15 cellular contexts compared by ENCODE assay signal in the genomic region with DNA sequence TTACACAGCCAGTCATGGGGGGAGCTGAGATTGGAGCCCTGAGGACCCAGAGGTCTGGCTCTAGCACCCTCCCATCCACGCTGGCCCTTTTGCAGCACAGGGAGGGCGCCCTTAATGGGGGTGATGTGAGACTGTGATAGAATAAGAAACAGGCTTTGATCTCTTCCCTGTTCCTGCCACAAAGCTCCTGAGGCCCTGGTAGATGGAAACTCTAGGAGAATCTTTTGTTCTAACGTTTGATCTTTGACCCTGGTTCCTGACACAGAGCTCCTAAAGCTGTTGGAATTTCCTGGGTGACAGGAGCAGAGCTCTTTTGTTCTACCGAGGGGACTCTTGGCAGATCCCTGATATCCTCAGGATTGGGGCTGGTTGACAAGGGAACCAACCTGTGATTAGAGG. TPM values are rescaled to one million over a fixed set of nuclear protein-coding genes. Genes with fewer than 3 reads are reported as not detected.
A peak's percentile ranks its signal among the peaks of the same experiment; 100 is the strongest.
DNase-seq lines count a peak whose midpoint lies in the region; TF ChIP-seq lines count a peak whose summit lies in the region.
"Had no signal": no experiment of that assay in that cellular context is flagged by ENCODE, and none has a peak within 500 bp of the region (broad histone marks: within the 10 kb centered on the region; RNA-seq: fewer than 3 reads in every experiment).

No MANE protein-coding gene starts in this region.

- H3K4me1 Mint-ChIP-seq in endodermal cell = peaks cover 11% of the 10 kb centered on the region
- no peaks in the 10 kb centered on the region for H3K4me1 Mint-ChIP-seq in activated CD4-positive, alpha-beta T cell treated with anti-CD3 and anti-CD28 coated beads, Interleukin-2, amount 10 ng/mL, durations not matched to agents 24 days and 14 days

- intact Hi-C loops in posterior vena cava (cut with DNase I) = no loop called here
- intact Hi-C loops in activated CD4-positive, alpha-beta T cell treated with anti-CD3 and anti-CD28 coated beads, Interleukin-2, amount 10 ng/mL, durations not matched to agents 24 days and 14 days (cut with micrococcal nuclease) = no loop called here

- no peaks in the 10 kb centered on the region for H3K36me3 Mint-ChIP-seq in endodermal cell (ENCODE audit: low read depth)
- H3K36me3 Mint-ChIP-seq in activated CD4-positive, alpha-beta T cell treated with anti-CD3 and anti-CD28 coated beads, Interleukin-2, amount 10 ng/mL, durations not matched to agents 24 days and 14 days (ENCODE audit: low read depth) = no peaks in the 10 kb centered on the region

- peaks cover 14% of the 10 kb centered on the region for H3K27me3 ChIP-seq in BLaER1
- peaks cover 10% of the 10 kb centered on the region for H3K27me3 ChIP-seq in H7 (ENCODE audit: control insufficient read depth, insufficient read depth, low read length)
- H3K27me3 ChIP-seq in endodermal cell (ENCODE audit: control insufficient read depth, insufficient read depth, low read length, poor library complexity, severe bottlenecking) = peaks cover 15% of the 10 kb centered on the region
- H3K27me3 ChIP-seq in MG63 = peaks cover 5% of the 10 kb centered on the region; the same call in 1 of the 2 replicates

- POLR2A ChIA-PET in GM10248 (lab: Yijun Ruan, JAX) = no interaction called here

- H3K9ac ChIP-seq in BLaER1 (no peak overlapping the region), endodermal cell (ENCODE audit: extremely low read depth, low read length, poor library complexity, severe bottlenecking) (no peak overlapping the region)

- H3K27ac Mint-ChIP-seq in endodermal cell = peak overlapping the region; percentile 72
- no peak overlapping the region for H3K27ac Mint-ChIP-seq in activated CD4-positive, alpha-beta T cell treated with anti-CD3 and anti-CD28 coated beads, Interleukin-2, amount 10 ng/mL, durations not matched to agents 24 days and 14 days
- H3K27ac Mint-ChIP-seq: CD4-positive, alpha-beta T cell had no signal

- WGBS in endodermal cell (ENCODE audit: insufficient coverage in 1 of 2, insufficient read length in 1 of 2), 2 experiments = 60 to 65% methylated on average over 1 to 4 of the region's 4 CpGs

- no peaks in the 10 kb centered on the region for H3K9me3 Mint-ChIP-seq in endodermal cell
- H3K9me3 Mint-ChIP-seq in activated CD4-positive, alpha-beta T cell treated with anti-CD3 and anti-CD28 coated beads, Interleukin-2, amount 10 ng/mL, durations not matched to agents 24 days and 14 days = no peaks in the 10 kb centered on the region
- H3K9me3 Mint-ChIP-seq: CD4-positive, alpha-beta T cell had no signal

- TF ChIP-seq CTCF in endodermal cell (conservative IDR thresholded peaks at IDR 0.05) (no peak), GM10248 (IDR thresholded peaks at IDR 0.05; ENCODE audit: control extremely low read depth, extremely low read depth, low read depth, missing control alignments) (no peak)

- CTCF ChIA-PET in GM10248 (lab: Yijun Ruan, JAX) = interaction anchor here (0.7 to 2.1 kb wide), 6 partner anchors 9 to 1029 kb away, joined by 3 to 12 read pairs (median 4); no protein-coding TSS in a partner anchor

- H3K36me3 ChIP-seq in BLaER1 = no peaks in the 10 kb centered on the region
- no peaks in the 10 kb centered on the region for H3K36me3 ChIP-seq in H7 (replicated peaks; ENCODE audit: control insufficient read depth, insufficient read depth, low read length)
- H3K36me3 ChIP-seq in endodermal cell (ENCODE audit: control insufficient read depth, insufficient read depth, low read length) = no peaks in the 10 kb centered on the region
- H3K36me3 ChIP-seq in MG63 = no peaks in the 10 kb centered on the region

- peaks cover under 1% of the 10 kb centered on the region; the same call in 1 of the 2 replicates for H4K20me1 ChIP-seq in BLaER1

- no peak overlapping the region for H3K4me3 Mint-ChIP-seq in endodermal cell
- H3K4me3 Mint-ChIP-seq in activated CD4-positive, alpha-beta T cell treated with anti-CD3 and anti-CD28 coated beads, Interleukin-2, amount 10 ng/mL, durations not matched to agents 24 days and 14 days = no peak overlapping the region
- H3K4me3 Mint-ChIP-seq: CD4-positive, alpha-beta T cell had no signal

- H3K4me2 ChIP-seq in BLaER1 = peak overlapping the region; percentile 73

- peak; percentile 43 for DNase-seq in H7
- no peak for DNase-seq in endodermal cell
- peak; percentile 40 for DNase-seq in posterior vena cava (ENCODE audit: low spot score)
- DNase-seq in NCI-H1105 (lab: John Stamatoyannopoulos, UW) = no peak
- DNase-seq in MG63 = no peak
- DNase-seq in activated CD4-positive, alpha-beta T cell treated with anti-CD3 and anti-CD28 coated beads, Interleukin-2, amount 10 ng/mL, durations not matched to agents 24 days and 14 days = no peak
- DNase-seq in GM10248 (ENCODE audit: extremely low spot score) = no peak
- DNase-seq: 8988T; AML-193; C1 segment of cervical spinal cord; CD4-positive, alpha-beta T cell; DMS79 had no signal

- H3K4me1 ChIP-seq in BLaER1 (peaks cover 26% of the 10 kb centered on the region), endodermal cell (ENCODE audit: control insufficient read depth, insufficient read depth, low read length) (peaks cover 7% of the 10 kb centered on the region)

- H3K4me3 ChIP-seq in BLaER1 (no peak overlapping the region), H7 (ENCODE audit: insufficient read depth, low read depth, low read length) (no peak overlapping the region), endodermal cell (ENCODE audit: low read length) (no peak overlapping the region), MG63 (no peak overlapping the region)

- peaks cover 16% of the 10 kb centered on the region for H3K27me3 Mint-ChIP-seq in endodermal cell (ENCODE audit: insufficient read depth)
- H3K27me3 Mint-ChIP-seq in activated CD4-positive, alpha-beta T cell treated with anti-CD3 and anti-CD28 coated beads, Interleukin-2, amount 10 ng/mL, durations not matched to agents 24 days and 14 days = peaks cover 11% of the 10 kb centered on the region

- H3K27ac ChIP-seq in BLaER1 (no peak overlapping the region), endodermal cell (ENCODE audit: low read depth, low read length) (no peak overlapping the region)
- H3K27ac ChIP-seq: HL-60 had no signal

- no peaks in the 10 kb centered on the region for H3K9me3 ChIP-seq in BLaER1
- H3K9me3 ChIP-seq in endodermal cell (ENCODE audit: control insufficient read depth, low read length) = no peaks in the 10 kb centered on the region
- no peaks in the 10 kb centered on the region for H3K9me3 ChIP-seq in MG63

RNA-seq across cellular contexts. Expression of a gene that starts 1.2 kb away (rescaled TPM):
- total RNA-seq in H7 (2014; rRNA removed; shearing (Covaris generic)) = not detected in 2 replicates
- not detected for total RNA-seq in endodermal cell
- polyA plus RNA-seq in endodermal cell (2013, experiment 1 of 2) = not detected
- polyA plus RNA-seq in endodermal cell (2013, experiment 2 of 2) = not detected
- total RNA-seq in posterior vena cava = not detected
- total RNA-seq in MG63 (2014; rRNA removed; shearing (Covaris generic); ENCODE audit: low replicate concordance) = not detected in 2 replicates
- total RNA-seq in activated CD4-positive, alpha-beta T cell treated with anti-CD3 and anti-CD28 coated beads, Interleukin-2, amount 10 ng/mL, durations not matched to agents 24 days and 14 days = not detected in 2 replicates
- total RNA-seq: CD4-positive, alpha-beta T cell; H4 had no signal

RNA-seq across cellular contexts. Expression of a gene that starts 5.2 kb away (rescaled TPM):
- total RNA-seq in H7 (2014; rRNA removed; shearing (Covaris generic)) = 2.5 and 2.8 TPM in 2 replicates
- total RNA-seq in endodermal cell (1 to 10 TPM; 1.6 to 6.7 TPM), posterior vena cava (under 1 TPM; 0.86 to 0.88 TPM)
- polyA plus RNA-seq in endodermal cell (2013, experiment 1 of 2) = 0.64 TPM
- 0.37 TPM for polyA plus RNA-seq in endodermal cell (2013, experiment 2 of 2)
- total RNA-seq in MG63 (2014; rRNA removed; shearing (Covaris generic); ENCODE audit: low replicate concordance) = not detected in 2 replicates
- total RNA-seq in activated CD4-positive, alpha-beta T cell treated with anti-CD3 and anti-CD28 coated beads, Interleukin-2, amount 10 ng/mL, durations not matched to agents 24 days and 14 days = not detected in 2 replicates
- total RNA-seq: CD4-positive, alpha-beta T cell had no signal

RNA-seq across cellular contexts. Expression of a gene that starts 40.0 kb away (rescaled TPM):
- total RNA-seq in H7 (2014; rRNA removed; shearing (Covaris generic)) = not detected in 2 replicates
- total RNA-seq in endodermal cell = not detected
- not detected for polyA plus RNA-seq in endodermal cell (2013, experiment 1 of 2)
- not detected for polyA plus RNA-seq in endodermal cell (2013, experiment 2 of 2)
- total RNA-seq in posterior vena cava = not detected
- not detected in 2 replicates for total RNA-seq in MG63 (2014; rRNA removed; shearing (Covaris generic); ENCODE audit: low replicate concordance)
- not detected in 2 replicates for total RNA-seq in activated CD4-positive, alpha-beta T cell treated with anti-CD3 and anti-CD28 coated beads, Interleukin-2, amount 10 ng/mL, durations not matched to agents 24 days and 14 days
- total RNA-seq: CD4-positive, alpha-beta T cell; H4 had no signal

RNA-seq across cellular contexts. Expression of a gene that starts 43.1 kb away (rescaled TPM):
- total RNA-seq in H7 (2014; rRNA removed; shearing (Covaris generic)) = 27.2 and 33.2 TPM in 2 replicates
- total RNA-seq in endodermal cell = 10 to 100 TPM; 30.5 to 31.6 TPM
- 22.5 TPM for polyA plus RNA-seq in endodermal cell (2013, experiment 1 of 2)
- polyA plus RNA-seq in endodermal cell (2013, experiment 2 of 2) = 21.5 TPM
- total RNA-seq in posterior vena cava = 10 to 100 TPM; 26.8 to 26.9 TPM
- 16.3 and 22.2 TPM in 2 replicates for total RNA-seq in MG63 (2014; rRNA removed; shearing (Covaris generic); ENCODE audit: low replicate concordance)
- 29.2 and 29.4 TPM in 2 replicates for total RNA-seq in activated CD4-positive, alpha-beta T cell treated with anti-CD3 and anti-CD28 coated beads, Interleukin-2, amount 10 ng/mL, durations not matched to agents 24 days and 14 days

Comparison
In these comparisons a context has a peak if more than half of its experiments do, and no peak if none do; other contexts are left out.
1. DNase-seq: peak in H7 (single experiment) and posterior vena cava (single experiment); none in endodermal cell (single experiment), NCI-H1105 (single experiment), MG63 (single experiment), activated CD4-positive, alpha-beta T cell treated with anti-CD3 and anti-CD28 coated beads, Interleukin-2, amount 10 ng/mL, durations not matched to agents 24 days and 14 days (single experiment) and GM10248 (single experiment).